In the genomic region with DNA sequence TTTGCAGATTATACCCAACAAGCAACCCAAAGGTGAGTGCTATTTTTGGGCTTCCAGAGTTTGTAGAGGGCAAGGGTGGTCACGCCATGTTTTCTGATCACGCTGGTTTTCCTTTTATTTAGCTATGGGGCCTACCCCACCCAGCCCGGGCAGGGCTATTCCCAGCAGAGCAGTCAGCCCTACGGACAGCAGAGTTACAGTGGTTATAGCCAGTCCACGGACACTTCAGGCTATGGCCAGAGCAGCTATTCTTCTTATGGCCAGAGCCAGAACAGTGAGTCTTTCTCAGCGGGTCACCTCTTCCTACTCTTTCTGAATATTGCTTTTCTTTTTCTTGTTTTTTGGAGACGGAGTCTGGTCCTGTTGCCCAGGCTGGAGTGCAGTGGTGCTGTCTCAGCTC, we compare ENCODE assay signal across 9 cellular contexts. TPM values are rescaled to one million over a fixed set of nuclear protein-coding genes. Genes with fewer than 3 reads are reported as not detected.
DNase-seq lines count a peak whose midpoint lies in the region; ATAC-seq and TF ChIP-seq lines count a peak whose summit lies in the region.
"Had no signal": no experiment of that assay in that cellular context is flagged by ENCODE, and none has a peak within 500 bp of the region (broad histone marks: within the 10 kb centered on the region; RNA-seq: fewer than 3 reads in every experiment).

No MANE protein-coding gene starts in this region.

- peak overlapping the region; percentile 78 for H3K27ac Mint-ChIP-seq in activated CD4-positive, alpha-beta T cell treated with anti-CD3 and anti-CD28 coated beads for 36 hours
- H3K27ac Mint-ChIP-seq in activated B cell treated with CpG ODN at 0.5 μM for 24 hours: peak overlapping the region; percentile 64
- H3K27ac Mint-ChIP-seq in stimulated activated memory B cell treated with anti-CD40 and anti-IgM and Interleukin-4, amounts not matched to agents 10 μg/mL and 1 μg/mL and 100 μg/mL, for 72 hours: peak overlapping the region; percentile 100

- H3K4me1 Mint-ChIP-seq in activated CD4-positive, alpha-beta T cell treated with anti-CD3 and anti-CD28 coated beads for 36 hours: peaks cover 68% of the 10 kb centered on the region
- peaks cover 62% of the 10 kb centered on the region for H3K4me1 Mint-ChIP-seq in activated B cell treated with CpG ODN at 0.5 μM for 24 hours
- H3K4me1 Mint-ChIP-seq in stimulated activated memory B cell treated with anti-CD40 and anti-IgM and Interleukin-4, amounts not matched to agents 10 μg/mL and 1 μg/mL and 100 μg/mL, for 72 hours: peaks cover 75% of the 10 kb centered on the region

- H3K36me3 Mint-ChIP-seq in activated CD4-positive, alpha-beta T cell treated with anti-CD3 and anti-CD28 coated beads for 36 hours (ENCODE audit: low read depth): peaks cover 71% of the 10 kb centered on the region
- peaks cover 67% of the 10 kb centered on the region for H3K36me3 Mint-ChIP-seq in activated B cell treated with CpG ODN at 0.5 μM for 24 hours (ENCODE audit: low read depth)
- peaks cover 62% of the 10 kb centered on the region for H3K36me3 Mint-ChIP-seq in stimulated activated memory B cell treated with anti-CD40 and anti-IgM and Interleukin-4, amounts not matched to agents 10 μg/mL and 1 μg/mL and 100 μg/mL, for 72 hours

- POLR2A ChIA-PET in activated CD4-positive, alpha-beta T cell treated with anti-CD3 and anti-CD28 coated beads for 36 hours (lab: Charles Lee): interaction anchor here (0.7 to 2.9 kb wide), 8 partner anchors 9 to 235 kb away, joined by 3 to 16 read pairs (median 4); a partner anchor contains a TSS
- POLR2A ChIA-PET in activated B cell treated with CpG ODN at 0.5 μM for 24 hours (lab: Charles Lee): interaction anchor here (0.6 to 2.9 kb wide), 5 partner anchors 10 to 823 kb away, joined by 3 to 16 read pairs (median 8); a partner anchor contains a TSS

- H3K4me3 ChIP-seq in hepatocyte (peak overlapping the region; percentile 71), testis (peak overlapping the region in 1 of 2 donors; percentile 94)
- H3K4me3 ChIP-seq: body of pancreas had no signal

- H2AFZ ChIP-seq in hepatocyte: no peak overlapping the region

- H3K27me3 ChIP-seq in hepatocyte (no peaks in the 10 kb centered on the region), testis (no peaks in the 10 kb centered on the region)
- H3K27me3 ChIP-seq: body of pancreas had no signal

- no peak for DNase-seq in activated CD4-positive, alpha-beta T cell treated with anti-CD3 and anti-CD28 coated beads for 36 hours
- DNase-seq in activated CD4-positive, alpha-beta T cell treated with anti-CD3 and anti-CD28 coated beads, Interleukin-2, amount 50 U/mL, for 48 hours: no peak
- DNase-seq in activated B cell treated with CpG ODN at 0.5 μM for 24 hours (no peak), hepatocyte (ENCODE audit: low spot score) (no peak), testis (no peak), NCI-H2227 treated with DMSO at 0.1 percent for 48 hours (lab: John Stamatoyannopoulos, UW) (no peak)
- DNase-seq in stimulated activated naive CD4-positive, alpha-beta T cell treated with Interleukin-2 at 50 U/mL for 16 hours (lab: John Stamatoyannopoulos, UW): no peak
- DNase-seq: body of pancreas had no signal

- H3K36me3 ChIP-seq in hepatocyte (replicated peaks; ENCODE audit: insufficient read depth, low read depth) (no peaks in the 10 kb centered on the region), testis (ENCODE audit: low read depth, missing control alignments) (peaks cover 3% of the 10 kb centered on the region)

- no peaks in the 10 kb centered on the region for H3K9me2 ChIP-seq in hepatocyte (replicated peaks; ENCODE audit: insufficient read depth)

- CTCF ChIA-PET in activated CD4-positive, alpha-beta T cell treated with anti-CD3 and anti-CD28 coated beads for 36 hours (lab: Charles Lee): interaction anchor here (1.1 kb wide), 2 partner anchors 41 to 260 kb away, joined by 3 to 4 read pairs; a partner anchor contains a TSS
- CTCF ChIA-PET in activated B cell treated with CpG ODN at 0.5 μM for 24 hours (lab: Charles Lee): no interaction called here

- no peak overlapping the region for H3K27ac ChIP-seq in hepatocyte
- H3K27ac ChIP-seq in testis: no peak overlapping the region
- H3K27ac ChIP-seq: body of pancreas had no signal

- H3K9me3 ChIP-seq in hepatocyte (ENCODE audit: low read depth) (no peaks in the 10 kb centered on the region), testis (no peaks in the 10 kb centered on the region)
- H3K9me3 ChIP-seq: body of pancreas had no signal

- peak overlapping the region; percentile 95 for H3K4me3 Mint-ChIP-seq in activated CD4-positive, alpha-beta T cell treated with anti-CD3 and anti-CD28 coated beads for 36 hours
- peak overlapping the region; percentile 96 for H3K4me3 Mint-ChIP-seq in activated B cell treated with CpG ODN at 0.5 μM for 24 hours
- peak overlapping the region; percentile 96 for H3K4me3 Mint-ChIP-seq in stimulated activated memory B cell treated with anti-CD40 and anti-IgM and Interleukin-4, amounts not matched to agents 10 μg/mL and 1 μg/mL and 100 μg/mL, for 72 hours

- H3K27me3 Mint-ChIP-seq in activated CD4-positive, alpha-beta T cell treated with anti-CD3 and anti-CD28 coated beads for 36 hours: no peaks in the 10 kb centered on the region
- no peaks in the 10 kb centered on the region for H3K27me3 Mint-ChIP-seq in activated B cell treated with CpG ODN at 0.5 μM for 24 hours
- H3K27me3 Mint-ChIP-seq in stimulated activated memory B cell treated with anti-CD40 and anti-IgM and Interleukin-4, amounts not matched to agents 10 μg/mL and 1 μg/mL and 100 μg/mL, for 72 hours: no peaks in the 10 kb centered on the region

- H3K4me1 ChIP-seq in hepatocyte (ENCODE audit: insufficient read depth) (peaks cover 18% of the 10 kb centered on the region), testis (peaks cover 29% of the 10 kb centered on the region)

- H3K79me2 ChIP-seq in hepatocyte: peaks cover 71% of the 10 kb centered on the region

- H3K9me3 Mint-ChIP-seq in activated CD4-positive, alpha-beta T cell treated with anti-CD3 and anti-CD28 coated beads for 36 hours (ENCODE audit: low read depth): no peaks in the 10 kb centered on the region
- H3K9me3 Mint-ChIP-seq in activated B cell treated with CpG ODN at 0.5 μM for 24 hours: no peaks in the 10 kb centered on the region
- no peaks in the 10 kb centered on the region for H3K9me3 Mint-ChIP-seq in stimulated activated memory B cell treated with anti-CD40 and anti-IgM and Interleukin-4, amounts not matched to agents 10 μg/mL and 1 μg/mL and 100 μg/mL, for 72 hours

- TF ChIP-seq CTCF in activated B cell treated with CpG ODN at 0.5 μM for 24 hours (IDR thresholded peaks at IDR 0.05) (no peak), hepatocyte (IDR thresholded peaks at IDR 0.05; ENCODE audit: poor library complexity) (no peak), testis (IDR thresholded peaks at IDR 0.05) (no peak)

- peak overlapping the region; percentile 80 for H3K4me2 ChIP-seq in hepatocyte

- ATAC-seq in activated CD4-positive, alpha-beta T cell treated with anti-CD3 and anti-CD28 coated beads for 36 hours: no peak
- ATAC-seq in activated B cell treated with CpG ODN at 0.5 μM for 24 hours (ENCODE audit: low read depth): no peak
- ATAC-seq in stimulated activated memory B cell treated with anti-CD40 and anti-IgM and Interleukin-4, amounts not matched to agents 10 μg/mL and 1 μg/mL and 100 μg/mL, for 72 hours: no peak
- ATAC-seq: body of pancreas had no signal

- intact Hi-C loops in activated CD4-positive, alpha-beta T cell treated with anti-CD3 and anti-CD28 coated beads for 36 hours (cut with DNase I, micrococcal nuclease): loop anchor here (2.0 to 10.0 kb wide), 3 partner anchors 14 to 808 kb away; a partner anchor contains a TSS
- intact Hi-C loops in activated B cell treated with CpG ODN at 0.5 μM for 24 hours (cut with micrococcal nuclease): no loop called here
- intact Hi-C loops in testis (cut with DNase I; ENCODE audit: low total_unique reads): loop anchor here (10.0 kb wide), 1 partner anchor 692 kb away; a partner anchor contains a TSS

- TF ChIP-seq POLR2A in testis (IDR thresholded peaks at IDR 0.05): no peak

- WGBS in hepatocyte (ENCODE audit: low lambda C conversion rate, missing lambda C conversion rate): 36% methylated on average over 7 of the region's 7 CpGs
- 9 to 14% methylated on average over 7 of the region's 7 CpGs for WGBS in testis, 2 donors

- H4K20me1 ChIP-seq in hepatocyte (ENCODE audit: insufficient read depth, poor library complexity, severe bottlenecking): peaks cover 68% of the 10 kb centered on the region

RNA-seq across cellular contexts. Expression of a gene that starts 2.5 kb away (rescaled TPM):
- 100 to 1,000 TPM; 647 to 648 TPM for total RNA-seq in activated CD4-positive, alpha-beta T cell treated with anti-CD3 and anti-CD28 coated beads for 36 hours
- total RNA-seq in activated B cell treated with CpG ODN at 0.5 μM for 24 hours: 681 and 752 TPM in 2 replicates
- 39.7 and 47.4 TPM in 2 replicates for total RNA-seq in hepatocyte
- polyA plus RNA-seq in hepatocyte: 327 and 345 TPM in 2 replicates
- 100 to 1,000 TPM; 205 to 217 TPM for total RNA-seq in testis
- 423 TPM for polyA plus RNA-seq in testis (ENCODE audit: insufficient read depth, low read depth, low replicate concordance)

RNA-seq across cellular contexts. Expression of a gene that starts 20.2 kb away (rescaled TPM):
- 1 to 10 TPM; 5.7 TPM for total RNA-seq in activated CD4-positive, alpha-beta T cell treated with anti-CD3 and anti-CD28 coated beads for 36 hours
- total RNA-seq in activated B cell treated with CpG ODN at 0.5 μM for 24 hours: 21.7 and 27.8 TPM in 2 replicates
- 9.4 and 15.1 TPM in 2 replicates for total RNA-seq in hepatocyte
- polyA plus RNA-seq in hepatocyte: 13.8 and 16.1 TPM in 2 replicates
- 10 to 100 TPM in 1 of 2 donors, 1 to 10 TPM in 1; 2.6 to 11.1 TPM for total RNA-seq in testis
- 8.7 TPM for polyA plus RNA-seq in testis (ENCODE audit: insufficient read depth, low read depth, low replicate concordance)

RNA-seq across cellular contexts. Expression of a gene that starts 31.5 kb away (rescaled TPM):
- under 1 TPM in 1 of 2 experiments, not detected in 1; 0.04 TPM for total RNA-seq in activated CD4-positive, alpha-beta T cell treated with anti-CD3 and anti-CD28 coated beads for 36 hours
- total RNA-seq in activated B cell treated with CpG ODN at 0.5 μM for 24 hours (0.16 TPM in 1 of 2 replicates, not detected in the other), hepatocyte (0.04 TPM in 1 of 2 replicates, not detected in the other), testis (under 1 TPM; 0.50 to 0.55 TPM)
- polyA plus RNA-seq in hepatocyte (not detected in 2 replicates), testis (ENCODE audit: insufficient read depth, low read depth, low replicate concordance) (0.58 TPM)
- total RNA-seq: body of pancreas had no signal

RNA-seq across cellular contexts. Expression of a gene that starts 32.5 kb away (rescaled TPM):
- total RNA-seq in activated CD4-positive, alpha-beta T cell treated with anti-CD3 and anti-CD28 coated beads for 36 hours: under 1 TPM; 0.26 to 0.43 TPM
- total RNA-seq in activated B cell treated with CpG ODN at 0.5 μM for 24 hours: 0.56 and 0.60 TPM in 2 replicates
- total RNA-seq in hepatocyte: 0.63 and 2.9 TPM in 2 replicates
- 1.4 and 2.1 TPM in 2 replicates for polyA plus RNA-seq in hepatocyte
- 1 to 10 TPM; 7.1 to 8.3 TPM for total RNA-seq in testis
- 5.4 TPM for polyA plus RNA-seq in testis (ENCODE audit: insufficient read depth, low read depth, low replicate concordance)

RNA-seq across cellular contexts. Expression of a gene that starts 34.5 kb away (rescaled TPM):
- total RNA-seq in activated CD4-positive, alpha-beta T cell treated with anti-CD3 and anti-CD28 coated beads for 36 hours: not detected
- total RNA-seq in activated B cell treated with CpG ODN at 0.5 μM for 24 hours (0.27 TPM in 1 of 2 replicates, not detected in the other), hepatocyte (not detected in 2 replicates), testis (not detected)
- polyA plus RNA-seq in hepatocyte (not detected in 2 replicates), testis (ENCODE audit: insufficient read depth, low read depth, low replicate concordance) (not detected)
- total RNA-seq: body of pancreas had no signal
